1 cellular context compared by ENCODE assay signal in the genomic region with DNA sequence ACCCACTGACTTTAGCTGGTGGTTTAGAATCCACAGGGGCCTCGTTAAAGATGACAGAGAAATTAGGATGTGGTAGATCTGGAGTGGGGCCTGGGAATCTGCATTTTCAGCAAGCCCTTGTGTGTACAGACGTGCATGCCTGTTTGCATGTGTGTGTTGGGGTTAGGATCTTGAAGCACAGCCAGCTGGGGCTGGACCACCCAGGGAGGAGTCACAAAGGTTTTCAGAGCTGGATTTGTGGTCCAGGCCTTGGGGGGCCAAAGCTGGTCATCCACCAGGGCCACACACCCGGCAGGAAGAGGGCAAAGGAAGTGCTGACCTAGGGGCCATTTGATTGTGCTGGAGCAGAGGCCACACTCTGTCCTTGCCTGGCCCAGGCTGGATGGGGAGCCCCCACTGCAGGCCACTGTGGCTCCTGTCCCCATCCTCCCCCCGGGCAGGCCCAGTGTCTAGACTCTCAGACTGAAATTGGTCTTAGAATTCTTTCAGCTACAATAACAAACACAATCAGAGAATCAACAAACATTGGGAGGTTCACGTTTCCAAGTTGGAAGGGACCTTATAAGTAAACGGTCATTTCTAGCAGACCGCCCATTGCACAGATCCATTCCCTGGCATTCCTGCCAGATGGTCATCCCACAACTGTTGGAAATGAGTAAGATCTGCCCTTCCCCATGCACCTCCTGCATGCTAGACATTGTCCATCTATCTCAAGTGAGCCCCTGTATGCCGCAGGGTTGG.
TF ChIP-seq lines count a peak whose summit lies in the region.

No MANE protein-coding gene starts in this region.

TF ChIP-seq in IMR-90, 13 proteins besides CTCF, POLR2A, EP300 and RAD21:
- TF ChIP-seq FOS (IDR thresholded peaks at IDR 0.05; ENCODE audit: low read depth, low read length) = no peak
- peak; percentile 77 for TF ChIP-seq BHLHE40 (IDR thresholded peaks at IDR 0.05; ENCODE audit: low read depth, low read length)
- TF ChIP-seq RCOR1 (IDR thresholded peaks at IDR 0.05; ENCODE audit: insufficient replicate concordance, low read length) = peak; percentile 91
